Comparison of ENCODE assay signal across 13 cellular contexts in genomic region chr17:34979153-34979552, GRCh38. TPM values are rescaled to one million over a fixed set of nuclear protein-coding genes. Genes with fewer than 3 reads are reported as not detected.
DNase-seq lines count a peak whose midpoint lies in the region; ATAC-seq and TF ChIP-seq lines count a peak whose summit lies in the region.
"Had no signal": no experiment of that assay in that cellular context is flagged by ENCODE, and none has a peak within 500 bp of the region (broad histone marks: within the 10 kb centered on the region; RNA-seq: fewer than 3 reads in every experiment).

No MANE protein-coding gene starts in this region.

- no peaks in the 10 kb centered on the region for H4K20me1 ChIP-seq in fibroblast of lung (ENCODE audit: control insufficient read depth, extremely low read depth, insufficient read depth, low read length)

- H3K36me3 Mint-ChIP-seq in activated T-cell treated with anti-CD3 and anti-CD28 coated beads, Interleukin-2, amount 50 U/mL, for 24 hours (ENCODE audit: low read depth): peaks cover 31% of the 10 kb centered on the region

- TF ChIP-seq POLR2A in NB4 (IDR thresholded peaks at IDR 0.05; ENCODE audit: extremely low read depth, insufficient read length): no peak

- no peak for TF ChIP-seq CTCF in NB4 (IDR thresholded peaks at IDR 0.05; ENCODE audit: low read depth, low read length)
- TF ChIP-seq CTCF in fibroblast of lung (conservative IDR thresholded peaks at IDR 0.05 in 1 of 2, IDR thresholded peaks at IDR 0.05 in 1 of 2; ENCODE audit: low read depth in 1 of 2, low read length in 2 of 2): no peak

- no peaks in the 10 kb centered on the region for H3K4me1 ChIP-seq in fibroblast of lung (ENCODE audit: control insufficient read depth, extremely low read depth, insufficient read depth, low read length)
- peaks cover 17% of the 10 kb centered on the region for H3K4me1 ChIP-seq in skeletal muscle satellite cell (ENCODE audit: control insufficient read depth, insufficient read depth, low read length)

- H3K27me3 ChIP-seq in fibroblast of lung (ENCODE audit: control insufficient read depth, insufficient read depth, low read length) (no peaks in the 10 kb centered on the region), skeletal muscle satellite cell (ENCODE audit: control insufficient read depth, insufficient read depth, low read length) (no peaks in the 10 kb centered on the region)
- H3K27me3 ChIP-seq: testis had no signal

- peak overlapping the region; percentile 91 for H3K4me3 Mint-ChIP-seq in activated T-cell treated with anti-CD3 and anti-CD28 coated beads, Interleukin-2, amount 50 U/mL, for 24 hours

- DNase-seq in activated T-cell treated with anti-CD3 and anti-CD28 coated beads, Interleukin-2, amount 50 U/mL, for 24 hours: no peak
- DNase-seq in activated T-cell treated with anti-CD3 and anti-CD28 coated beads, Interleukin-2, amount 50 U/mL, for 1 hour: no peak
- DNase-seq in NB4 (ENCODE audit: low read depth) (no peak), fibroblast of lung (ENCODE audit: low read depth in 2 of 2) (no peak), NCI-H524 (lab: John Stamatoyannopoulos, UW) (no peak)
- DNase-seq: activated naive CD8-positive, alpha-beta T cell treated with anti-CD3 and anti-CD28 coated beads, Interleukin-2, amount 10 ng/mL, durations not matched to agents 7 days and 5 days; Kasumi-1; posterior cingulate gyrus; testis had no signal

- H3K4me3 ChIP-seq in NB4 (ENCODE audit: low read depth, low read length): peak overlapping the region; percentile 80
- no peak overlapping the region for H3K4me3 ChIP-seq in fibroblast of lung (replicated peaks in 1 of 4; ENCODE audit: control extremely low read depth in 1 of 4, insufficient read depth in 1 of 4, low read depth in 3 of 4, low read length in 4 of 4)
- H3K4me3 ChIP-seq in skeletal muscle satellite cell (ENCODE audit: low read length): no peak overlapping the region

- H3K9me3 ChIP-seq in fibroblast of lung (ENCODE audit: control insufficient read depth, insufficient read depth, low read depth, low read length) (no peaks in the 10 kb centered on the region), skeletal muscle satellite cell (replicated peaks; ENCODE audit: low read length) (no peaks in the 10 kb centered on the region)
- H3K9me3 ChIP-seq: testis had no signal

- H3K4me1 Mint-ChIP-seq in activated T-cell treated with anti-CD3 and anti-CD28 coated beads, Interleukin-2, amount 50 U/mL, for 24 hours (ENCODE audit: low read depth): peaks cover 54% of the 10 kb centered on the region

- no peak overlapping the region for H3K9ac ChIP-seq in fibroblast of lung (ENCODE audit: insufficient read depth, low read length)
- no peak overlapping the region for H3K9ac ChIP-seq in skeletal muscle satellite cell (ENCODE audit: low read depth, low read length)

- H3K9me3 Mint-ChIP-seq in activated T-cell treated with anti-CD3 and anti-CD28 coated beads, Interleukin-2, amount 50 U/mL, for 24 hours: no peaks in the 10 kb centered on the region
- H3K9me3 Mint-ChIP-seq: activated naive CD8-positive, alpha-beta T cell treated with anti-CD3 and anti-CD28 coated beads, Interleukin-2, amount 10 ng/mL, durations not matched to agents 7 days and 5 days; dendritic cell treated with granulocyte-macrophage colony-stimulating factor and Interleukin-4, amounts not matched to agents 40 ng/mL and 50 ng/mL, for 4 days had no signal

- peak overlapping the region; percentile 99 for H3K27ac Mint-ChIP-seq in activated T-cell treated with anti-CD3 and anti-CD28 coated beads, Interleukin-2, amount 50 U/mL, for 24 hours

- ATAC-seq in GM19328 (IDR thresholded peaks at IDR 0.05; ENCODE audit: unreplicated experiment) (no peak), HG02759 (IDR thresholded peaks at IDR 0.05; ENCODE audit: unreplicated experiment) (no peak)

- H3K79me2 ChIP-seq in fibroblast of lung (ENCODE audit: control insufficient read depth, insufficient read depth, low read length): peaks cover 8% of the 10 kb centered on the region

- H3K4me2 ChIP-seq in fibroblast of lung (ENCODE audit: extremely low read depth, insufficient read depth, low read length): peak overlapping the region; percentile 80
- H3K4me2 ChIP-seq in skeletal muscle satellite cell (ENCODE audit: low read length): peak overlapping the region; percentile 89

- no peak overlapping the region for H3K27ac ChIP-seq in fibroblast of lung (ENCODE audit: insufficient read depth, low read length)

- H3K27me3 Mint-ChIP-seq in activated T-cell treated with anti-CD3 and anti-CD28 coated beads, Interleukin-2, amount 50 U/mL, for 24 hours: no peaks in the 10 kb centered on the region
- H3K27me3 Mint-ChIP-seq: activated naive CD8-positive, alpha-beta T cell treated with anti-CD3 and anti-CD28 coated beads, Interleukin-2, amount 10 ng/mL, durations not matched to agents 7 days and 5 days; dendritic cell treated with granulocyte-macrophage colony-stimulating factor and Interleukin-4, amounts not matched to agents 40 ng/mL and 50 ng/mL, for 4 days had no signal

- H3K36me3 ChIP-seq in fibroblast of lung (ENCODE audit: control insufficient read depth, insufficient read depth, low read length) (no peaks in the 10 kb centered on the region), skeletal muscle satellite cell (ENCODE audit: insufficient read depth, low read length) (no peaks in the 10 kb centered on the region)

- no peak overlapping the region for H2AFZ ChIP-seq in fibroblast of lung (ENCODE audit: low read length)

RNA-seq across cellular contexts. Expression of gene LIG3, which starts 1.2 kb away (rescaled TPM):
- 24.1 and 28.2 TPM in 2 replicates for total RNA-seq in fibroblast of lung
- 19.4 and 29.0 TPM in 2 replicates for polyA plus RNA-seq in fibroblast of lung
- 15.4 and 16.5 TPM in 2 replicates for polyA plus RNA-seq in fibroblast of lung (2012)
- polyA minus RNA-seq in fibroblast of lung (ENCODE audit: low replicate concordance): 57.6 and 75.8 TPM in 2 replicates
- 16.2 and 19.4 TPM in 2 replicates for total RNA-seq in skeletal muscle satellite cell (2012; rRNA removed)

RNA-seq across cellular contexts. Expression of gene ZNF830, which starts 17.8 kb away (rescaled TPM):
- 14.4 and 21.6 TPM in 2 replicates for total RNA-seq in fibroblast of lung
- polyA plus RNA-seq in fibroblast of lung: 10.0 and 12.1 TPM in 2 replicates
- polyA plus RNA-seq in fibroblast of lung (2012): 8.8 and 9.1 TPM in 2 replicates
- 1.1 and 2.2 TPM in 2 replicates for polyA minus RNA-seq in fibroblast of lung (ENCODE audit: low replicate concordance)
- total RNA-seq in skeletal muscle satellite cell (2012; rRNA removed): 9.0 and 13.4 TPM in 2 replicates

RNA-seq across cellular contexts. Expression of gene CCT6B, which starts 17.9 kb away (rescaled TPM):
- total RNA-seq in fibroblast of lung: 0.77 and 1.2 TPM in 2 replicates
- polyA plus RNA-seq in fibroblast of lung: 1.1 and 3.0 TPM in 2 replicates
- polyA plus RNA-seq in fibroblast of lung (2012): 1.2 and 2.3 TPM in 2 replicates
- not detected in 2 replicates for polyA minus RNA-seq in fibroblast of lung (ENCODE audit: low replicate concordance)
- total RNA-seq in skeletal muscle satellite cell (2012; rRNA removed): 1.3 and 1.7 TPM in 2 replicates
